ENCODE assay signal across 9 cellular contexts in the genomic region with DNA sequence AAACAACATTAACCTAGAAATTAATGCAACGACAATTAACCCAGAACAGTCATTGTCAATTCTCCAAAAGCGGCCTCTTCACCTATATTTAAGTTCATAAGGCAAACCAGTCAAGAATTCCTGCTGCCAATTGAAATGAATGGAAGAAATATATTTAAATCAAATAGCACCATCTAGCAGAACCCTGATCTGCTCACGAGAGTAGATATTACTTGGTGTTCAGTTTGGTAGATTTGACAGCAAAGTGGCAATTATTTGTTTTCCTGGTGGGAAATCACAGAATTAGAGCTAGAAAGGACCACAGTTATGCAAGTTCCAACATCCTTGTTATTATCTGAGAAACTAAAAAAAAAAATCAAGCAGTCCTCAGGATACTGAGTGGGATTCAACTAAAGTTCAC. TPM values are rescaled to one million over a fixed set of nuclear protein-coding genes. Genes with fewer than 3 reads are reported as not detected.
DNase-seq lines count a peak whose midpoint lies in the region; ATAC-seq and TF ChIP-seq lines count a peak whose summit lies in the region.
"Had no signal": no experiment of that assay in that cellular context is flagged by ENCODE, and none has a peak within 500 bp of the region (broad histone marks: within the 10 kb centered on the region; RNA-seq: fewer than 3 reads in every experiment).

No MANE protein-coding gene starts in this region.

- no peak for ATAC-seq in gastroesophageal sphincter
- no peak for ATAC-seq in GM21367 (IDR thresholded peaks at IDR 0.05; ENCODE audit: unreplicated experiment)
- ATAC-seq in HG02623 (IDR thresholded peaks at IDR 0.05; ENCODE audit: unreplicated experiment): no peak
- ATAC-seq: mucosa of descending colon had no signal

- H3K4me1 Mint-ChIP-seq in activated T-cell treated with anti-CD3 and anti-CD28 coated beads, Interleukin-2, amount 50 U/mL, for 24 hours (ENCODE audit: low read depth): peaks cover 40% of the 10 kb centered on the region

- H3K36me3 ChIP-seq in gastroesophageal sphincter (no peaks in the 10 kb centered on the region), stomach smooth muscle (ENCODE audit: control insufficient read depth in 2 of 2, insufficient read depth in 2 of 2, low read length in 2 of 2) (no peaks in the 10 kb centered on the region)

- H3K9me3 Mint-ChIP-seq in activated T-cell treated with anti-CD3 and anti-CD28 coated beads, Interleukin-2, amount 50 U/mL, for 24 hours: no peaks in the 10 kb centered on the region

- peak in 1 of 4 experiments; percentile 25 for TF ChIP-seq CTCF in gastroesophageal sphincter (IDR thresholded peaks at IDR 0.05)

- H3K9me3 ChIP-seq in gastroesophageal sphincter (no peaks in the 10 kb centered on the region), stomach smooth muscle (ENCODE audit: control insufficient read depth in 2 of 2, low read length in 2 of 2) (no peaks in the 10 kb centered on the region)
- H3K9me3 ChIP-seq: mucosa of descending colon had no signal

- TF ChIP-seq EP300 in gastroesophageal sphincter (IDR thresholded peaks at IDR 0.05): no peak

- no peak overlapping the region for H3K27ac Mint-ChIP-seq in activated T-cell treated with anti-CD3 and anti-CD28 coated beads, Interleukin-2, amount 50 U/mL, for 24 hours

- WGBS in gastroesophageal sphincter (ENCODE audit: low coverage in 1 of 2), 2 donors: 32 to 34% methylated on average over 3 of the region's 3 CpGs

- H3K4me1 ChIP-seq in gastroesophageal sphincter (peaks cover 3 to 81% (median 7%) of the 10 kb centered on the region in 3 donors), stomach smooth muscle (ENCODE audit: control insufficient read depth, insufficient read depth, low read length) (peaks cover 7% of the 10 kb centered on the region)

- no peaks in the 10 kb centered on the region for H3K27me3 ChIP-seq in gastroesophageal sphincter
- H3K27me3 ChIP-seq in stomach smooth muscle (ENCODE audit: control insufficient read depth in 1 of 2, insufficient read depth in 2 of 2, low read length in 2 of 2): no peaks in the 10 kb centered on the region

- peak overlapping the region in 2 of 4 donors; percentile 97 to 99 for H3K27ac ChIP-seq in gastroesophageal sphincter
- H3K27ac ChIP-seq in stomach smooth muscle (ENCODE audit: low read length): no peak overlapping the region

- no peak for DNase-seq in activated T-cell treated with anti-CD3 and anti-CD28 coated beads, Interleukin-2, amount 50 U/mL, for 24 hours
- DNase-seq in activated T-cell treated with anti-CD3 and anti-CD28 coated beads, Interleukin-2, amount 50 U/mL, for 48 hours: no peak
- DNase-seq in SK-MEL-5 (ENCODE audit: low read depth, low spot score) (peak; percentile 17), activated gamma-delta T cell treated with Interleukin-2 at 50 U/mL for 16 hours (no peak)

- no peak for TF ChIP-seq POLR2A in gastroesophageal sphincter (IDR thresholded peaks at IDR 0.05)

- in situ Hi-C loops in SK-MEL-5 (cut with HindIII; ENCODE audit: low pct_unique_long_range_greater_than_20kb, low sequenced_read_pairs): no loop called here

- H3K4me3 ChIP-seq in gastroesophageal sphincter (peak overlapping the region; percentile 94 to 97), stomach smooth muscle (ENCODE audit: low read length in 2 of 2) (peak overlapping the region; percentile 49 to 74)
- H3K4me3 ChIP-seq: mucosa of descending colon had no signal

- H3K27me3 Mint-ChIP-seq in activated T-cell treated with anti-CD3 and anti-CD28 coated beads, Interleukin-2, amount 50 U/mL, for 24 hours: no peaks in the 10 kb centered on the region

- peak overlapping the region; percentile 88 for H3K4me3 Mint-ChIP-seq in activated T-cell treated with anti-CD3 and anti-CD28 coated beads, Interleukin-2, amount 50 U/mL, for 24 hours

- peaks cover 3% of the 10 kb centered on the region for H3K36me3 Mint-ChIP-seq in activated T-cell treated with anti-CD3 and anti-CD28 coated beads, Interleukin-2, amount 50 U/mL, for 24 hours (ENCODE audit: low read depth)

- no peak overlapping the region for H3K9ac ChIP-seq in stomach smooth muscle (ENCODE audit: low read length in 2 of 2)

RNA-seq across cellular contexts. Expression of a gene that starts 2.3 kb away (rescaled TPM):
- 4.0 and 7.9 TPM in 2 replicates for total RNA-seq in SK-MEL-5 (2014; rRNA removed; shearing (Covaris generic))
- polyA plus RNA-seq in SK-MEL-5 (2015; cell fraction: cytosol; rRNA removed): 5.9 and 10.5 TPM in 2 replicates
- polyA plus RNA-seq in SK-MEL-5 (2015; cell fraction: nucleus; rRNA removed): 6.6 and 12.3 TPM in 2 replicates
- 100 to 1,000 TPM in 1 of 4 donors, 10 to 100 TPM in 3; 61.3 to 138 (median 79.5) TPM for total RNA-seq in gastroesophageal sphincter
